21 cellular contexts compared by ENCODE assay signal in genomic region chr4:40340034-40340433, GRCh38. TPM values are rescaled to one million over a fixed set of nuclear protein-coding genes. Genes with fewer than 3 reads are reported as not detected.
DNase-seq lines count a peak whose midpoint lies in the region; ATAC-seq, FAIRE-seq and TF ChIP-seq lines count a peak whose summit lies in the region.
"Had no signal": no experiment of that assay in that cellular context is flagged by ENCODE, and none has a peak within 500 bp of the region (broad histone marks: within the 10 kb centered on the region; RNA-seq: fewer than 3 reads in every experiment).

No MANE protein-coding gene starts in this region.

- H3K27ac Mint-ChIP-seq in activated naive CD4-positive, alpha-beta T cell treated with anti-CD3 and anti-CD28 coated beads, Interleukin-2, amount 50 U/mL, for 72 hours = no peak overlapping the region
- no peak overlapping the region for H3K27ac Mint-ChIP-seq in stimulated activated naive CD8-positive, alpha-beta T cell treated with anti-CD3 and anti-CD28 coated beads, Interleukin-15, amount 100 ng/mL, for 72 hours
- H3K27ac Mint-ChIP-seq: immature natural killer cell, T-helper 17 cell had no signal

- H3K4me3 Mint-ChIP-seq in stimulated activated naive CD8-positive, alpha-beta T cell treated with anti-CD3 and anti-CD28 coated beads, Interleukin-15, amount 100 ng/mL, for 72 hours = no peak overlapping the region
- H3K4me3 Mint-ChIP-seq: immature natural killer cell, T-helper 17 cell had no signal

- no peak overlapping the region for H3K4me3 ChIP-seq in bronchial epithelial cell (ENCODE audit: low read depth, low read length)
- H3K4me3 ChIP-seq in pancreas = no peak overlapping the region
- H3K4me3 ChIP-seq: SJSA1, thyroid gland had no signal

- peaks cover 6% of the 10 kb centered on the region for H3K4me1 Mint-ChIP-seq in stimulated activated naive CD8-positive, alpha-beta T cell treated with anti-CD3 and anti-CD28 coated beads, Interleukin-15, amount 100 ng/mL, for 72 hours
- H3K4me1 Mint-ChIP-seq: immature natural killer cell had no signal

- intact Hi-C loops in pancreas (cut with DNase I) = no loop called here

- peak; percentile 92 to 98 for ATAC-seq in activated naive CD4-positive, alpha-beta T cell treated with anti-CD3 and anti-CD28 coated beads, Interleukin-2, amount 50 U/mL, for 72 hours
- peak; percentile 79 for ATAC-seq in stimulated activated naive CD8-positive, alpha-beta T cell treated with anti-CD3 and anti-CD28 coated beads, Interleukin-15, amount 100 ng/mL, for 72 hours
- no peak for ATAC-seq in pancreas
- ATAC-seq: right cardiac atrium, T-helper 17 cell had no signal

- H3K36me3 Mint-ChIP-seq in activated naive CD4-positive, alpha-beta T cell treated with anti-CD3 and anti-CD28 coated beads, Interleukin-2, amount 50 U/mL, for 72 hours = peaks cover 8 to 26% of the 10 kb centered on the region in 2 donors

- DNase-seq in activated naive CD4-positive, alpha-beta T cell treated with anti-CD3 and anti-CD28 coated beads, Interleukin-2, amount 50 U/mL, for 72 hours (ENCODE audit: low spot score in 2 of 2) = no peak
- DNase-seq in activated naive CD4-positive, alpha-beta T cell (lab: John Stamatoyannopoulos, UW) = no peak
- DNase-seq in M059J (ENCODE audit: low read depth) (peak; percentile 58), bronchial epithelial cell (ENCODE audit: low read depth) (peak; percentile 48), pancreas (no peak), SHP77 treated with DMSO at 0.1 percent for 48 hours (lab: John Stamatoyannopoulos, UW) (no peak)
- DNase-seq in stimulated activated naive CD8-positive, alpha-beta T cell treated with anti-CD3 and anti-CD28 coated beads, Interleukin-15, amount 100 ng/mL, for 72 hours = no peak
- DNase-seq: activated naive CD4-positive, alpha-beta T cell treated with Interleukin-2 at 50 U/mL for 16 hours; AML-193; effector memory CD4-positive, alpha-beta T cell; immature natural killer cell; NCI-H146; NCI-H2171 treated with DMSO at 0.1 percent for 48 hours; OCI-M1; right cardiac atrium; T-helper 17 cell; thyroid gland had no signal

- FAIRE-seq in bronchial epithelial cell (lab: Jason Lieb, UNC) (peak; percentile 40), pancreas (lab: Jason Lieb, UNC) (no peak)

- no peaks in the 10 kb centered on the region for H3K9me3 ChIP-seq in pancreas
- H3K9me3 ChIP-seq: SJSA1, thyroid gland had no signal

- H3K36me3 ChIP-seq in bronchial epithelial cell (ENCODE audit: control insufficient read depth, insufficient read depth, low read length) (no peaks in the 10 kb centered on the region), pancreas (no peaks in the 10 kb centered on the region)
- H3K36me3 ChIP-seq: SJSA1, thyroid gland had no signal

- no peak for TF ChIP-seq CTCF in bronchial epithelial cell (IDR thresholded peaks at IDR 0.05; ENCODE audit: insufficient read depth, low read length, severe bottlenecking)
- no peak for TF ChIP-seq CTCF in pancreas (IDR thresholded peaks at IDR 0.05)

- H3K27me3 ChIP-seq in bronchial epithelial cell (ENCODE audit: control insufficient read depth, insufficient read depth, low read length) (no peaks in the 10 kb centered on the region), pancreas (no peaks in the 10 kb centered on the region)
- H3K27me3 ChIP-seq: SJSA1, thyroid gland had no signal

- H3K27ac ChIP-seq in pancreas = no peak overlapping the region
- H3K27ac ChIP-seq: SJSA1, thyroid gland, VCaP had no signal

- H3K4me1 ChIP-seq in pancreas = no peaks in the 10 kb centered on the region
- H3K4me1 ChIP-seq: SJSA1 had no signal

- peaks cover 6 to 29% of the 10 kb centered on the region in 2 donors for H3K9me3 Mint-ChIP-seq in activated naive CD4-positive, alpha-beta T cell treated with anti-CD3 and anti-CD28 coated beads, Interleukin-2, amount 50 U/mL, for 72 hours
- H3K9me3 Mint-ChIP-seq in stimulated activated naive CD8-positive, alpha-beta T cell treated with anti-CD3 and anti-CD28 coated beads, Interleukin-15, amount 100 ng/mL, for 72 hours = peaks cover 8 to 20% of the 10 kb centered on the region in 2 donors
- H3K9me3 Mint-ChIP-seq: immature natural killer cell had no signal

- H3K27me3 Mint-ChIP-seq in stimulated activated naive CD8-positive, alpha-beta T cell treated with anti-CD3 and anti-CD28 coated beads, Interleukin-15, amount 100 ng/mL, for 72 hours = no peaks in the 10 kb centered on the region

RNA-seq across cellular contexts. Expression of gene CHRNA9, which starts 4.9 kb away (rescaled TPM):
- total RNA-seq in activated naive CD4-positive, alpha-beta T cell treated with anti-CD3 and anti-CD28 coated beads, Interleukin-2, amount 50 U/mL, for 72 hours = not detected
- total RNA-seq in M059J (2014; rRNA removed; shearing (Covaris generic)) = 1.5 and 3.1 TPM in 2 replicates
- 0.13 and 0.26 TPM in 2 replicates for total RNA-seq in bronchial epithelial cell
- not detected for total RNA-seq in pancreas
- not detected for polyA plus RNA-seq in pancreas
- total RNA-seq: chondrocyte, omental fat pad, right cardiac atrium, SJSA1, T-helper 17 cell had no signal
- polyA plus RNA-seq: immature natural killer cell, right cardiac atrium had no signal

Comparison
In these comparisons a context has a peak if more than half of its experiments do, and no peak if none do; other contexts are left out.
1. ATAC-seq: peak in activated naive CD4-positive, alpha-beta T cell treated with anti-CD3 and anti-CD28 coated beads, Interleukin-2, amount 50 U/mL, for 72 hours (2 of 2) and stimulated activated naive CD8-positive, alpha-beta T cell treated with anti-CD3 and anti-CD28 coated beads, Interleukin-15, amount 100 ng/mL, for 72 hours (single experiment); none in pancreas (0 of 4).
2. DNase-seq: peak in M059J (single experiment) and bronchial epithelial cell (single experiment); none in activated naive CD4-positive, alpha-beta T cell treated with anti-CD3 and anti-CD28 coated beads, Interleukin-2, amount 50 U/mL, for 72 hours (0 of 2), activated naive CD4-positive, alpha-beta T cell (0 of 4), stimulated activated naive CD8-positive, alpha-beta T cell treated with anti-CD3 and anti-CD28 coated beads, Interleukin-15, amount 100 ng/mL, for 72 hours (0 of 2), pancreas (0 of 6) and SHP77 treated with DMSO at 0.1 percent for 48 hours (single experiment).